ENCODE assay signal across 8 cellular contexts in the genomic region with DNA sequence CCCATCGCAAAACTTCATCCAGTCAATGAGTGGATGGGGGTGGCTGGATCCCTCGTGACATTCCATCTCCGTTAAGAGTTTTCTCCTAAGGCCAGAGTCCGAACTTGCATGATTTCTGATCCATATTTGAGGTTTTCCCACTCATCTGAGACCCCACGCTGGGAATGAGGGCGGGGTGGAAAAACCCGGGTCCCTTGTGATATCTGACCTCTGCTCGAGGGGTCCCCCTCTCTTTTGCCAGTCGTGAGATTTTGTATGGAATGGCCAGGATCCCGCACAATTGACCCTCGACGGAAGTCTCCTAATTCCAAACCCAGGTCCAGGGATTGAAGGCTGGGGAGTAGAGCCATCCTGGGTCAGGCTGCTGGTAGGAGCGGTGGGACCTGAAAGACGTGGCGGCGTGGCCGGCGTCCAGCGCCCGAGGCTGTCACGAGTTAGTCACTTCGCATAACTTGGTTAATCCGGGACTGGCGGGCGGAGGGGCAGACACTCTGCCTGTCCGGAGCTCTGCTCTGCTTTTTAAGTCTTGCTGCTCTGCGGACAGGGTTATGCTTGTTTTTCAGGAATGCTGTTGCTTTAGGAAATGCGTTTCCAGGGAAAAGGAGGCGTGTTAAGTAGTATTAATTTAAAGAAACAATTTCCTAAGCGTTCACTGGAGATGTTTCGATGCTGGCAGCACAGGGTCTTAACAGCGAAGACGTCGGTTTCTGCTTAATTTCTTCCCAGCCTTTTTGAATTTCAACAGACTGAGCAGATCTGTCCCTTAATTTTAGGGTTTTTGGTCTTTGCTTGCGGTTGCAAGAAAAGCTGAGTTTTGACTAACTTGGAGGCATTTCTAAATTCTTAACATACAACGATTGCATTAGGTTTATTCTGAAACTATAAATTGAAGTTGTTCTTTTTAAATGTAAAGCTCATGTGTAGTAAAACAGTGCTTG. TPM values are rescaled to one million over a fixed set of nuclear protein-coding genes. Genes with fewer than 3 reads are reported as not detected.
DNase-seq lines count a peak whose midpoint lies in the region; ATAC-seq, FAIRE-seq and TF ChIP-seq lines count a peak whose summit lies in the region.

No MANE protein-coding gene starts in this region.

- SMC1A ChIA-PET in GM12878 (lab: Charles Lee; ENCODE audit: uncharacterized antibody, unreplicated experiment) = interaction anchor here (1.5 to 1.6 kb wide), 3 partner anchors 13 to 113 kb away, joined by 3 read pairs; no protein-coding TSS in a partner anchor

- BruUV-seq in GM12878 (replicated peaks; lab: Mats Ljungman, UMichigan) = no TSS peak

- H3K9me2 ChIP-seq in SU-DHL-6 (replicated peaks; ENCODE audit: insufficient read depth, low read length) = no peaks in the 10 kb centered on the region

- H3K79me2 ChIP-seq in SU-DHL-6 (ENCODE audit: insufficient read depth, low read length) (peaks cover 58% of the 10 kb centered on the region), GM12878 (ENCODE audit: control insufficient read depth, insufficient read depth, low read length) (peaks cover 68% of the 10 kb centered on the region)

- H3K36me3 ChIP-seq in SU-DHL-6 (ENCODE audit: low read length) (no peaks in the 10 kb centered on the region), GM12878 (ENCODE audit: control insufficient read depth in 2 of 2, insufficient read depth in 2 of 2, low read length in 1 of 2) (no peaks in the 10 kb centered on the region)

- H3K27me3 ChIP-seq in SU-DHL-6 (ENCODE audit: low read length) = no peaks in the 10 kb centered on the region
- no peaks in the 10 kb centered on the region for H3K27me3 ChIP-seq in GM12878 (replicated peaks in 1 of 2; ENCODE audit: control insufficient read depth in 2 of 2, insufficient read depth in 2 of 2, low read length in 1 of 2)

- H4K20me1 ChIP-seq in SU-DHL-6 (ENCODE audit: low read depth, low read length) (peaks cover 8% of the 10 kb centered on the region; the same call in 1 of the 2 replicates), GM12878 (ENCODE audit: control insufficient read depth, insufficient read depth) (peaks cover 2% of the 10 kb centered on the region; the same call in 1 of the 2 replicates)

- peak overlapping the region; percentile 87 for H3K4me3 ChIP-seq in SU-DHL-6 (ENCODE audit: insufficient read depth, low read length, poor library complexity, severe bottlenecking)
- H3K4me3 ChIP-seq in GM12878 = peak overlapping the region; percentile 91

- H3K4me1 ChIP-seq in GM12878 (ENCODE audit: control insufficient read depth, insufficient read depth, low read length) = peaks cover 5% of the 10 kb centered on the region

- TF ChIP-seq EP300 in GM12878 (IDR thresholded peaks at IDR 0.05; ENCODE audit: borderline replicate concordance in 1 of 2, control insufficient read depth in 1 of 2, low read depth in 2 of 2, low read length in 2 of 2) = no peak

- H3K9ac ChIP-seq in SU-DHL-6 (ENCODE audit: low read length) (peak overlapping the region; percentile 84), GM12878 (ENCODE audit: control insufficient read depth, insufficient read depth, low read length) (peak overlapping the region; percentile 100)

- CTCF ChIA-PET in GM12878 (lab: Yijun Ruan, JAX) = interaction anchor here (1.0 to 1.6 kb wide), 2 partner anchors 66 to 285 kb away, joined by 3 to 4 read pairs; no protein-coding TSS in a partner anchor

- WGBS in GM12878 (ENCODE audit: insufficient coverage, insufficient replicate concordance, low lambda C conversion rate, missing lambda C conversion rate) = 7% methylated on average over 36 of the region's 36 CpGs

- ATAC-seq in HG03135 (IDR thresholded peaks at IDR 0.05; ENCODE audit: unreplicated experiment) (peak; percentile 38), GM12878 (peak; percentile 65), GM21825 (IDR thresholded peaks at IDR 0.05; ENCODE audit: unreplicated experiment) (no peak)

- RAD21 ChIA-PET in GM12878 (lab: Charles Lee; ENCODE audit: unreplicated experiment) = no interaction called here

- DNase-seq in NCI-H1417 (lab: John Stamatoyannopoulos, UW) (peak in 2 of 3 experiments; percentile 22 to 27), NCI-H1417 treated with DMSO at 0.1 percent for 48 hours (lab: John Stamatoyannopoulos, UW) (no peak), GM12878 (ENCODE audit: low read depth, low spot score) (no peak), hippocampal formation (lab: John Stamatoyannopoulos, UW) (peak; percentile 27 to 29), retina (peak; percentile 65)

- H3F3A ChIP-seq in SU-DHL-6 (ENCODE audit: insufficient read depth) = 0 out of 2 replicates have a peak, but pooled peaks cover 6% of the 10 kb centered on the region

- no peak for FAIRE-seq in GM12878 (lab: Jason Lieb, UNC)

- H3K9me3 ChIP-seq in SU-DHL-6 (ENCODE audit: insufficient read depth, low read length) (no peaks in the 10 kb centered on the region), GM12878 (replicated peaks; ENCODE audit: control insufficient read depth, insufficient read depth, low read length) (no peaks in the 10 kb centered on the region)

- POLR2A ChIA-PET in GM12878 (lab: Charles Lee) = interaction anchor here (1.6 to 2.2 kb wide), 2 partner anchors 15 to 252 kb away, joined by 8 to 9 read pairs; a partner anchor contains a TSS

- no peak for TF ChIP-seq RAD21 in GM12878 (IDR thresholded peaks at IDR 0.05; ENCODE audit: insufficient read depth, low read depth, low read length)

- H3K4me2 ChIP-seq in SU-DHL-6 (ENCODE audit: low read depth, low read length, poor library complexity, severe bottlenecking) = peak overlapping the region; percentile 76
- H3K4me2 ChIP-seq in GM12878 (ENCODE audit: control insufficient read depth, insufficient read depth) = peak overlapping the region; percentile 77

- TF ChIP-seq CTCF in SU-DHL-6 (IDR thresholded peaks at IDR 0.05; ENCODE audit: insufficient read depth, low read length, poor library complexity, severe bottlenecking) (no peak), GM12878 (IDR thresholded peaks at IDR 0.05 in 2 of 3, conservative IDR thresholded peaks at IDR 0.05 in 1 of 3; ENCODE audit: control insufficient read depth in 2 of 3, extremely low read depth in 1 of 3, insufficient read depth in 1 of 3, low read depth in 3 of 3, low read length in 3 of 3) (no peak)

- peak; percentile 40; the same call in 1 of the 2 replicates for TF ChIP-seq POLR2A in GM12878 (IDR thresholded peaks at IDR 0.05; ENCODE audit: low read depth, low read length)

- in situ Hi-C loops in GM12878 (cut with MboI) = no loop called here

- H3K27ac ChIP-seq in SU-DHL-6 (ENCODE audit: low read depth, low read length) = peak overlapping the region; percentile 52
- H3K27ac ChIP-seq in GM12878 (ENCODE audit: control insufficient read depth, insufficient read depth) = peak overlapping the region; percentile 95

- peak overlapping the region; percentile 94 for H2AFZ ChIP-seq in SU-DHL-6 (ENCODE audit: low read depth, low read length, severe bottlenecking)
- H2AFZ ChIP-seq in GM12878 (ENCODE audit: control insufficient read depth, low read depth, low read length) = no peak overlapping the region

- intact Hi-C loops in GM12878 (cut with micrococcal nuclease; ENCODE audit: unreplicated experiment) = no loop called here

TF ChIP-seq in GM12878, 131 proteins besides CTCF, POLR2A, EP300 and RAD21 (continues in another document):
- TF ChIP-seq MXI1 (IDR thresholded peaks at IDR 0.05; ENCODE audit: low read depth, low read length) (0 out of 2 replicates have a peak, but pooled peaks have one; percentile 62), BHLHE40 (IDR thresholded peaks at IDR 0.05; ENCODE audit: borderline replicate concordance in 1 of 2, low read depth in 2 of 2, low read length in 1 of 2) (peak; percentile 25 to 47; a peak in 2 of 4 replicates), TCF12 (IDR thresholded peaks at IDR 0.05; ENCODE audit: low read depth, low read length) (no peak)

RNA-seq across cellular contexts. Expression of a gene that starts 1.0 kb away (rescaled TPM):
- 232 and 241 TPM in 2 replicates for total RNA-seq in GM12878 (2013; cell fraction: nucleolus; rRNA removed)
- total RNA-seq in GM12878 (2014; rRNA removed) (23.5 and 26.1 TPM in 2 replicates), GM12878 (2014; rRNA removed; fragmentation: Illumina TruSeq; extraction: Trizol) (41.6 and 43.9 TPM in 2 replicates), GM12878 (2021) (26.9 and 28.4 TPM in 2 replicates)
- 10.9 TPM for polyA plus RNA-seq in GM12878 (2011; ENCODE audit: low read depth)
- polyA plus RNA-seq in GM12878 (2011; rRNA removed) (17.9 and 31.3 TPM in 2 replicates), GM12878 (2014; fragmentation: Illumina TruSeq; extraction: Trizol) (23.0 and 31.1 TPM in 2 replicates), GM12878 (2014; fragmentation: Nextera tagmentation; extraction: Ambion mirVana) (10 to 100 TPM in 1 of 2 experiments, 1 to 10 TPM in 1; 8.6 to 12.9 TPM), GM12878 (2014; rRNA removed) (9.9 and 12.5 TPM in 2 replicates), GM12878 (2016; fragmentation: Nextera tagmentation; extraction: Ambion mirVana) (10 to 100 TPM; 32.0 to 35.3 TPM)
- polyA plus RNA-seq in GM12878 (2011; cell fraction: cytosol; rRNA removed) = 4.8 and 5.1 TPM in 2 replicates
- 20.9 and 23.4 TPM in 2 replicates for polyA plus RNA-seq in GM12878 (2011; cell fraction: nucleus; rRNA removed)
- 19.9 and 26.1 TPM in 2 replicates for polyA plus RNA-seq in GM12878 (2012)
- 20.0 and 24.3 TPM in 2 replicates for polyA minus RNA-seq in GM12878 (2011; rRNA and poly(A)+ RNA removed)
- polyA minus RNA-seq in GM12878 (2011; cell fraction: cytosol; rRNA and poly(A)+ RNA removed) = 11.2 and 11.9 TPM in 2 replicates
- polyA minus RNA-seq in GM12878 (2011; cell fraction: nucleus; rRNA and poly(A)+ RNA removed) = 34.9 and 42.2 TPM in 2 replicates

Comparison
In these comparisons a context has a peak if more than half of its experiments do, and no peak if none do; other contexts are left out.
1. DNase-seq: peak in NCI-H1417 (2 of 3), hippocampal formation (2 of 2) and retina (single experiment); none in NCI-H1417 treated with DMSO at 0.1 percent for 48 hours (single experiment) and GM12878 (single experiment).